Comparison of ENCODE assay signal across 8 cellular contexts in the genomic region with DNA sequence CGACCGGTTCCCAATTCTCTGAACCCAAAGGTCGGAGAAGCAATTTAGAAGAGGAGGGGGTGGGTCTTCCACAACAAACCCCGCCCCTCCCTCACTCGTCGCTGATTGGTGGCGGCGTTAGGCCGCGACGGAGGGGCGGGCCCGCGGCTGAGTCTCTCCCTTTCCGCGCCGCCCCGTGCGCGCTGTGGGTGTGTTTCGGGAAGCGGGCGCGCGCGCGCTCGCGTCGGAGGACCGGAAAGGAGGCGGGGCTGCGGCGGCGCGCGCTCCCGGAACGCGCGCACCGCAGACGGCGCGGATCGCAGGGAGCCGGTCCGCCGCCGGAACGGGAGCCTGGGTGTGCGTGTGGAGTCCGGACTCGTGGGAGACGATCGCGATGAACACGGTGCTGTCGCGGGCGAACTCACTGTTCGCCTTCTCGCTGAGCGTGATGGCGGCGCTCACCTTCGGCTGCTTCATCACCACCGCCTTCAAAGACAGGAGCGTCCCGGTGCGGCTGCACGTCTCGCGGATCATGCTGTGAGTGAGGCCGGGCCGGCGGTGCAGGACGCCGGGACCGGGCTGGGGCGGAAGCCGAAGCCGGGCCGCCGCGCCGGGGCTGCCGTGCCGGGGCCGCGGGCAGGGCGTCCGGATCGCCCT. TPM values are rescaled to one million over a fixed set of nuclear protein-coding genes. Genes with fewer than 3 reads are reported as not detected.
DNase-seq lines count a peak whose midpoint lies in the region; ATAC-seq and TF ChIP-seq lines count a peak whose summit lies in the region.

SPCS3 (plus strand) TSS at position 263 of the 636 bp plus-strand sequence; CDS start at position 374, 111 bp downstream.

- peaks cover 43% of the 10 kb centered on the region for H3K36me3 Mint-ChIP-seq in activated T-helper 17 cell treated with anti-CD3 and anti-CD28 coated beads, Interleukin-2, amount 50 U/mL, for 72 hours (ENCODE audit: low read depth)
- H3K36me3 Mint-ChIP-seq in naive thymus-derived CD8-positive, alpha-beta T cell, result peaks cover 0 to 17% (median 0%) of the 10 kb centered on the region in 3 donors

- CTCF ChIA-PET in RWPE1 (lab: Yijun Ruan, JAX), result interaction anchor here (0.7 kb wide), 1 partner anchor 169 kb away, joined by 4 read pairs; no protein-coding TSS in a partner anchor

- H3K27ac ChIP-seq in RWPE1 (peak within 1 kb of the TSS; percentile 99), fibroblast of lung (ENCODE audit: insufficient read depth, low read length) (peak within 1 kb of the TSS; percentile 95)

- peaks cover 47% of the 10 kb centered on the region for H3K79me2 ChIP-seq in fibroblast of lung (ENCODE audit: control insufficient read depth, insufficient read depth, low read length)

- peak within 1 kb of the TSS; percentile 94 for H3K9ac ChIP-seq in fibroblast of lung (ENCODE audit: insufficient read depth, low read length)

- no peaks in the 10 kb centered on the region for H3K27me3 Mint-ChIP-seq in activated T-helper 17 cell treated with anti-CD3 and anti-CD28 coated beads, Interleukin-2, amount 50 U/mL, for 72 hours
- no peaks in the 10 kb centered on the region for H3K27me3 Mint-ChIP-seq in naive thymus-derived CD8-positive, alpha-beta T cell

- H3K4me3 Mint-ChIP-seq in activated T-helper 17 cell treated with anti-CD3 and anti-CD28 coated beads, Interleukin-2, amount 50 U/mL, for 72 hours, result peak within 1 kb of the TSS; percentile 98
- H3K4me3 Mint-ChIP-seq in naive thymus-derived CD8-positive, alpha-beta T cell, result peak within 1 kb of the TSS; percentile 86 to 98 (median 96)

- DNase-seq in Daoy (ENCODE audit: low read depth) (peak; percentile 93), GOT3 (lab: John Stamatoyannopoulos, UW) (peak; percentile 53), LNCaP clone FGC (ENCODE audit: low read depth) (peak; percentile 74), RWPE1 (ENCODE audit: low spot score) (peak; percentile 97), fibroblast of lung (ENCODE audit: low read depth in 2 of 2) (peak; percentile 93)
- peak; percentile 90 to 97 (median 95) for DNase-seq in naive thymus-derived CD8-positive, alpha-beta T cell
- peak; percentile 87 to 95 (median 92) for DNase-seq in stimulated activated naive CD4-positive, alpha-beta T cell (lab: John Stamatoyannopoulos, UW)

- no peaks in the 10 kb centered on the region for H3K36me3 ChIP-seq in fibroblast of lung (ENCODE audit: control insufficient read depth, insufficient read depth, low read length)

- H3K4me3 ChIP-seq in LNCaP clone FGC (ENCODE audit: low read depth, low read length), result peak within 1 kb of the TSS; percentile 75
- H3K4me3 ChIP-seq in fibroblast of lung (replicated peaks in 1 of 4; ENCODE audit: control extremely low read depth in 1 of 4, insufficient read depth in 1 of 4, low read depth in 3 of 4, low read length in 4 of 4), result peak within 1 kb of the TSS; percentile 83 to 98 (median 95)

- ATAC-seq in activated T-helper 17 cell treated with anti-CD3 and anti-CD28 coated beads, Interleukin-2, amount 50 U/mL, for 72 hours (replicated peaks), result peak; percentile 95
- peak; percentile 85 to 88 for ATAC-seq in naive thymus-derived CD8-positive, alpha-beta T cell

- TF ChIP-seq CTCF in LNCaP clone FGC (IDR thresholded peaks at IDR 0.05; ENCODE audit: control insufficient read depth, extremely low read depth, insufficient read depth), result no peak
- no peak for TF ChIP-seq CTCF in RWPE1 (conservative IDR thresholded peaks at IDR 0.05; ENCODE audit: low read depth)
- no peak for TF ChIP-seq CTCF in fibroblast of lung (conservative IDR thresholded peaks at IDR 0.05 in 1 of 2, IDR thresholded peaks at IDR 0.05 in 1 of 2; ENCODE audit: low read depth in 1 of 2, low read length in 2 of 2)

- peaks cover 6% of the 10 kb centered on the region for H3K4me1 ChIP-seq in fibroblast of lung (ENCODE audit: control insufficient read depth, extremely low read depth, insufficient read depth, low read length)

- peak within 1 kb of the TSS; percentile 97 for H3K27ac Mint-ChIP-seq in activated T-helper 17 cell treated with anti-CD3 and anti-CD28 coated beads, Interleukin-2, amount 50 U/mL, for 72 hours
- peak within 1 kb of the TSS; percentile 92 to 97 (median 95) for H3K27ac Mint-ChIP-seq in naive thymus-derived CD8-positive, alpha-beta T cell

- peaks cover 13% of the 10 kb centered on the region for H3K4me1 Mint-ChIP-seq in activated T-helper 17 cell treated with anti-CD3 and anti-CD28 coated beads, Interleukin-2, amount 50 U/mL, for 72 hours
- peaks cover 17 to 57% (median 48%) of the 10 kb centered on the region in 4 donors for H3K4me1 Mint-ChIP-seq in naive thymus-derived CD8-positive, alpha-beta T cell

- peak within 1 kb of the TSS; percentile 96 for H2AFZ ChIP-seq in fibroblast of lung (ENCODE audit: low read length)

- no peaks in the 10 kb centered on the region for H3K27me3 ChIP-seq in fibroblast of lung (ENCODE audit: control insufficient read depth, insufficient read depth, low read length)

- H4K20me1 ChIP-seq in fibroblast of lung (ENCODE audit: control insufficient read depth, extremely low read depth, insufficient read depth, low read length), result no peaks in the 10 kb centered on the region

- H3K9me3 Mint-ChIP-seq in activated T-helper 17 cell treated with anti-CD3 and anti-CD28 coated beads, Interleukin-2, amount 50 U/mL, for 72 hours, result no peaks in the 10 kb centered on the region
- no peaks in the 10 kb centered on the region for H3K9me3 Mint-ChIP-seq in naive thymus-derived CD8-positive, alpha-beta T cell

- POLR2A ChIA-PET in RWPE1 (lab: Yijun Ruan, JAX; ENCODE audit: low non-redundant PET), result no interaction called here
- POLR2A ChIA-PET in naive thymus-derived CD8-positive, alpha-beta T cell (lab: Charles Lee), result interaction anchor here (1.1 to 1.5 kb wide), 2 partner anchors 124 to 125 kb away, joined by 4 to 6 read pairs; partner anchors contain the start of gene SPATA4

- H3K4me2 ChIP-seq in fibroblast of lung (ENCODE audit: extremely low read depth, insufficient read depth, low read length), result peak within 1 kb of the TSS; percentile 99

- no peaks in the 10 kb centered on the region for H3K9me3 ChIP-seq in fibroblast of lung (ENCODE audit: control insufficient read depth, insufficient read depth, low read depth, low read length)

RNA-seq across cellular contexts. Expression of gene SPCS3, which starts in this region (rescaled TPM):
- 54.6 and 73.1 TPM in 2 replicates for total RNA-seq in Daoy (2014; rRNA removed; shearing (Covaris generic))
- total RNA-seq in activated T-helper 17 cell treated with anti-CD3 and anti-CD28 coated beads, Interleukin-2, amount 50 U/mL, for 72 hours, result 100 to 1,000 TPM; 105 to 153 TPM
- total RNA-seq in fibroblast of lung, result 53.4 and 72.3 TPM in 2 replicates
- polyA plus RNA-seq in fibroblast of lung, result 68.2 and 84.3 TPM in 2 replicates
- polyA plus RNA-seq in fibroblast of lung (2012), result 78.8 and 93.3 TPM in 2 replicates
- polyA minus RNA-seq in fibroblast of lung (ENCODE audit: low replicate concordance), result 6.6 and 9.1 TPM in 2 replicates
- total RNA-seq in naive thymus-derived CD8-positive, alpha-beta T cell, result 100 to 1,000 TPM; 151 to 155 TPM
- 10 to 100 TPM; 33.7 to 64.4 (median 43.6) TPM for polyA plus RNA-seq in naive thymus-derived CD8-positive, alpha-beta T cell

Comparison
In these comparisons a context has a peak if more than half of its experiments do, and no peak if none do; other contexts are left out.
1. Peak in every context shown above with its lines: DNase-seq, ATAC-seq, H3K4me3 ChIP-seq and H3K27ac ChIP-seq.